ENCODE assay signal across 26 cellular contexts in the genomic region with DNA sequence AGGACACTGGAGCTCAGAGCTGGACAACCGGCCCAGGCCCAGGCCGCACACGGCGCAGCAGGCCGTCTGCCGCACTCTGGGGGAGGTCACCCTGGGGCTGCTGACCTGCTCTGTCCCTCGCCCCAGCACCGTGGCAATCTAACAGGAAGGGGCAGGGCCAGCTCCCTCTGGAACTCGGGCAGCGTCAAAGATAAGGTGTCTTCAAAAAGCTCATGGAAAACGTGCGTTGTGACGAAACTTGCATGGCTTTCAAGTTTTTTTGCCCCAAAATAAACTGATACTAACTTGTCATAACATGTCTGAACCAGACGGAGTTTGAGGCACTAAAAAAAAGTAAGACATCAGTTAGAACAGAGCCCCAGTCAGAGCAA. TPM values are rescaled to one million over a fixed set of nuclear protein-coding genes. Genes with fewer than 3 reads are reported as not detected.
DNase-seq lines count a peak whose midpoint lies in the region; ATAC-seq, FAIRE-seq and TF ChIP-seq lines count a peak whose summit lies in the region.
"Had no signal": no experiment of that assay in that cellular context is flagged by ENCODE, and none has a peak within 500 bp of the region (broad histone marks: within the 10 kb centered on the region; RNA-seq: fewer than 3 reads in every experiment).

No MANE protein-coding gene starts in this region.

- TF ChIP-seq CTCF in HCT116 (IDR thresholded peaks at IDR 0.05 in 2 of 3, conservative IDR thresholded peaks at IDR 0.05 in 1 of 3; ENCODE audit: borderline replicate concordance in 1 of 3, insufficient read depth in 1 of 3, low read depth in 2 of 3, low read length in 2 of 3), result no peak
- no peak for TF ChIP-seq CTCF in OCI-LY7 (conservative IDR thresholded peaks at IDR 0.05; ENCODE audit: low read length)
- no peak for TF ChIP-seq CTCF in astrocyte (IDR thresholded peaks at IDR 0.05; ENCODE audit: insufficient read depth, low read depth, low read length)
- no peak for TF ChIP-seq CTCF in glutamatergic neuron (IDR thresholded peaks at IDR 0.05; ENCODE audit: partially characterized antibody, unreplicated experiment)
- TF ChIP-seq CTCF in H9 (conservative IDR thresholded peaks at IDR 0.05), result no peak
- no peak for TF ChIP-seq CTCF in mesothelial cell of epicardium (IDR thresholded peaks at IDR 0.05; ENCODE audit: unreplicated experiment)

- H3K27me3 Mint-ChIP-seq in astrocyte (ENCODE audit: low read depth, unreplicated experiment) (no peaks in the 10 kb centered on the region), glutamatergic neuron (ENCODE audit: unreplicated experiment) (peaks cover 3% of the 10 kb centered on the region), H9 (ENCODE audit: low read depth) (no peaks in the 10 kb centered on the region), mesothelial cell of epicardium (ENCODE audit: low read depth) (no peaks in the 10 kb centered on the region)
- H3K27me3 Mint-ChIP-seq: T-cell had no signal

- H3K36me3 Mint-ChIP-seq in astrocyte (ENCODE audit: low read depth, unreplicated experiment) (no peaks in the 10 kb centered on the region), glutamatergic neuron (ENCODE audit: unreplicated experiment) (no peaks in the 10 kb centered on the region), H9 (ENCODE audit: insufficient read depth in 1 of 3, low read depth in 3 of 3) (peaks cover 10 to 39% (median 31%) of the 10 kb centered on the region in 3 experiments; a peak in 6 of 7 replicates), mesothelial cell of epicardium (peaks cover 14% of the 10 kb centered on the region)

- H3K23me2 ChIP-seq in H9 (ENCODE audit: insufficient read length, low read depth, low read length, poor library complexity, severe bottlenecking), result no peaks in the 10 kb centered on the region

- ATAC-seq in HCT116, result no peak
- ATAC-seq: CD8-positive, alpha-beta T cell; HepG2; T-cell had no signal

- H3K27ac Mint-ChIP-seq in astrocyte (ENCODE audit: unreplicated experiment) (peak overlapping the region; percentile 66), glutamatergic neuron (ENCODE audit: unreplicated experiment) (peak overlapping the region; percentile 35), H9 (0 out of 7 replicates have a peak overlapping the region, but pooled peaks of 1 of the 3 experiments have one; percentile 27), mesothelial cell of epicardium (no peak overlapping the region)
- H3K27ac Mint-ChIP-seq: CD8-positive, alpha-beta T cell; T-cell had no signal

- H4K91ac ChIP-seq in H9 (ENCODE audit: insufficient read length, low read depth, low read length), result no peak overlapping the region

- H3K9ac ChIP-seq in HCT116 (ENCODE audit: low read length) (no peak overlapping the region), astrocyte (ENCODE audit: low read length) (no peak overlapping the region), H9 (ENCODE audit: extremely low read depth, insufficient read length, low read length) (no peak overlapping the region)

- H3K4me1 Mint-ChIP-seq in astrocyte (ENCODE audit: low read depth, unreplicated experiment) (peaks cover 4% of the 10 kb centered on the region), glutamatergic neuron (ENCODE audit: low read depth, unreplicated experiment) (peaks cover 6% of the 10 kb centered on the region), H9 (peaks cover 3 to 10% of the 10 kb centered on the region in 2 experiments; a peak in 2 of 4 replicates), mesothelial cell of epicardium (peaks cover 1% of the 10 kb centered on the region)

- H3K4me1 ChIP-seq in HCT116 (ENCODE audit: control insufficient read depth in 1 of 2, insufficient read depth in 2 of 2, low read length in 2 of 2) (peaks cover 4 to 7% of the 10 kb centered on the region in 2 experiments; a peak in 3 of 4 replicates), OCI-LY7 (ENCODE audit: insufficient read depth, low read length, poor library complexity, severe bottlenecking) (no peaks in the 10 kb centered on the region), astrocyte (ENCODE audit: insufficient read depth, low read length) (peaks cover 2% of the 10 kb centered on the region), H9 (ENCODE audit: insufficient read depth, low read length) (no peaks in the 10 kb centered on the region)
- H3K4me1 ChIP-seq: Caco-2 had no signal

- H2AFZ ChIP-seq in HCT116 (ENCODE audit: low read depth, low read length, poor library complexity, severe bottlenecking) (no peak overlapping the region), OCI-LY7 (ENCODE audit: low read length) (no peak overlapping the region), astrocyte (ENCODE audit: low read depth, low read length) (no peak overlapping the region), H9 (ENCODE audit: low read length) (no peak overlapping the region)

- no peak overlapping the region for H2BK15ac ChIP-seq in H9 (ENCODE audit: low read depth, low read length)

- TF ChIP-seq POLR2A in HCT116 (IDR thresholded peaks at IDR 0.05; ENCODE audit: borderline replicate concordance, extremely low read depth, insufficient read depth, insufficient read length), result no peak

- H2BK120ac ChIP-seq in H9 (ENCODE audit: low read depth, low read length, poor library complexity, severe bottlenecking), result no peak overlapping the region

- H3K56ac ChIP-seq in H9 (ENCODE audit: insufficient read length, low read depth, low read length), result no peak overlapping the region

- CTCF ChIA-PET in HCT116 (lab: Charles Lee), result no interaction called here
- CTCF ChIA-PET in OCI-LY7 (lab: Charles Lee; ENCODE audit: unreplicated experiment), result no interaction called here

- intact Hi-C loops in HCT116 (cut with micrococcal nuclease) (no loop called here), OCI-LY7 (cut with micrococcal nuclease; ENCODE audit: unreplicated experiment) (no loop called here)

- H3K36me3 ChIP-seq in HCT116 (ENCODE audit: control insufficient read depth in 1 of 2, insufficient read depth in 2 of 2, low read length in 2 of 2), result peaks cover 6 to 13% of the 10 kb centered on the region in 2 experiments
- peaks cover 91% of the 10 kb centered on the region for H3K36me3 ChIP-seq in OCI-LY7 (ENCODE audit: insufficient read depth, low read length)
- H3K36me3 ChIP-seq in astrocyte (ENCODE audit: insufficient read depth, low read length), result no peaks in the 10 kb centered on the region

- H2BK20ac ChIP-seq in H9 (ENCODE audit: low read depth, low read length, poor library complexity, severe bottlenecking), result no peak overlapping the region

- RAD21 ChIA-PET in HCT116 (lab: Charles Lee; ENCODE audit: low non-redundant PET in 1 of 2, low total read pairs in 2 of 2, uncharacterized antibody in 2 of 2, unreplicated experiment in 2 of 2), result no interaction called here

- no peak overlapping the region for H4K5ac ChIP-seq in H9 (ENCODE audit: insufficient read length, low read depth, low read length)

- no peak overlapping the region for H4K8ac ChIP-seq in H9 (replicated peaks; ENCODE audit: insufficient read length, low read depth, low read length)

- H3K4me3 Mint-ChIP-seq in astrocyte (ENCODE audit: unreplicated experiment) (no peak overlapping the region), glutamatergic neuron (ENCODE audit: unreplicated experiment) (no peak overlapping the region), H9 (no peak overlapping the region), mesothelial cell of epicardium (no peak overlapping the region)
- H3K4me3 Mint-ChIP-seq: CD8-positive, alpha-beta T cell; T-cell had no signal

- no peaks in the 10 kb centered on the region for H3K9me3 Mint-ChIP-seq in astrocyte (ENCODE audit: unreplicated experiment)
- peaks cover 7% of the 10 kb centered on the region for H3K9me3 Mint-ChIP-seq in glutamatergic neuron (ENCODE audit: unreplicated experiment)
- no peaks in the 10 kb centered on the region for H3K9me3 Mint-ChIP-seq in H9
- no peaks in the 10 kb centered on the region for H3K9me3 Mint-ChIP-seq in mesothelial cell of epicardium
- H3K9me3 Mint-ChIP-seq: CD8-positive, alpha-beta T cell; T-cell had no signal

- no peak overlapping the region for H3K23ac ChIP-seq in H9 (ENCODE audit: insufficient read length, low read depth, low read length)

- H3K79me2 ChIP-seq in HCT116 (ENCODE audit: insufficient read depth, low read length), result peaks cover 7% of the 10 kb centered on the region; the same call in 1 of the 2 replicates
- H3K79me2 ChIP-seq in OCI-LY7 (ENCODE audit: insufficient read depth, low read depth, low read length), result no peaks in the 10 kb centered on the region
- H3K79me2 ChIP-seq in astrocyte (ENCODE audit: insufficient read depth, low read length), result peaks cover 15% of the 10 kb centered on the region
- H3K79me2 ChIP-seq in H9 (ENCODE audit: insufficient read depth, low read length), result no peaks in the 10 kb centered on the region

- H4K20me1 ChIP-seq in HCT116 (ENCODE audit: insufficient read depth), result no peaks in the 10 kb centered on the region
- H4K20me1 ChIP-seq in OCI-LY7 (ENCODE audit: insufficient read depth, low read length), result no peaks in the 10 kb centered on the region
- peaks cover 29% of the 10 kb centered on the region for H4K20me1 ChIP-seq in astrocyte (ENCODE audit: insufficient read depth, low read length)
- H4K20me1 ChIP-seq in H9 (ENCODE audit: control insufficient read depth, insufficient read depth, insufficient read length), result no peaks in the 10 kb centered on the region

- no peaks in the 10 kb centered on the region for H3K9me3 ChIP-seq in HCT116 (ENCODE audit: control insufficient read depth in 1 of 2, insufficient read depth in 1 of 2, low read depth in 1 of 2, low read length in 2 of 2)
- no peaks in the 10 kb centered on the region for H3K9me3 ChIP-seq in OCI-LY7 (ENCODE audit: low read length)
- no peaks in the 10 kb centered on the region for H3K9me3 ChIP-seq in astrocyte (ENCODE audit: insufficient read depth, low read depth, low read length)
- H3K9me3 ChIP-seq in H9 (ENCODE audit: control insufficient read depth, low read depth, low read length), result no peaks in the 10 kb centered on the region
- H3K9me3 ChIP-seq: Caco-2, MG63 had no signal

- no CpG with 5 or more reads among the region's 14 CpGs for WGBS in H9 (ENCODE audit: extremely low coverage, insufficient read length, low lambda C conversion rate)

- H3K79me1 ChIP-seq in H9 (ENCODE audit: insufficient read depth, low read depth, low read length, poor library complexity, severe bottlenecking), result no peaks in the 10 kb centered on the region

- no peak overlapping the region for H3T11ph ChIP-seq in H9 (ENCODE audit: low read length)

- H3K9me2 ChIP-seq in HCT116 (ENCODE audit: insufficient read depth) (no peaks in the 10 kb centered on the region), OCI-LY7 (ENCODE audit: insufficient read depth, low read length) (no peaks in the 10 kb centered on the region)

- TF ChIP-seq RAD21 in HCT116 (IDR thresholded peaks at IDR 0.05; ENCODE audit: low read depth), result no peak

- BruUV-seq in HCT116 (replicated peaks; lab: Mats Ljungman, UMichigan) (TSS peak; percentile 30), OCI-LY7 (replicated peaks; lab: Mats Ljungman, UMichigan) (TSS peak; percentile 42)

- no peak overlapping the region for H3K18ac ChIP-seq in H9 (ENCODE audit: insufficient read length, low read depth, low read length)

- H2AK5ac ChIP-seq in H9 (ENCODE audit: insufficient read length, low read length), result no peak overlapping the region

- DNase-seq in HCT116 (ENCODE audit: low read depth, low spot score) (no peak), OCI-LY7 (ENCODE audit: low spot score) (no peak), astrocyte (ENCODE audit: low read depth) (no peak), glutamatergic neuron (peak; percentile 11), H9 (no peak), NOMO-1 treated with dmso at 0.1 percent for 144 hours (lab: John Stamatoyannopoulos, UW; ENCODE audit: unreplicated experiment) (no peak), mesothelial cell of epicardium (ENCODE audit: low spot score in 2 of 2, unreplicated experiment in 2 of 2) (no peak)
- DNase-seq: Caco-2; CD8-positive, alpha-beta T cell; DMS 273 treated with DMSO at 0.1 percent for 48 hours; DMS79 treated with DMSO at 0.1 percent for 48 hours; GF-D8; Kasumi-1; MG63; NCI-H1105 treated with DMSO at 0.1 percent for 48 hours; NCI-H146; NCI-H1930; NCI-H446; NCI-H524 treated with DMSO at 0.1 percent for 48 hours; NCI-H774; Right ventricle myocardium superior; T-cell had no signal

- H3K27me3 ChIP-seq in HCT116 (ENCODE audit: insufficient read depth, low read length) (no peaks in the 10 kb centered on the region), astrocyte (ENCODE audit: insufficient read depth, low read length) (no peaks in the 10 kb centered on the region), H9 (ENCODE audit: insufficient read depth, low read length) (no peaks in the 10 kb centered on the region)
- H3K27me3 ChIP-seq: MG63 had no signal

- H2BK5ac ChIP-seq in H9 (ENCODE audit: insufficient read length, low read length), result no peak overlapping the region

- no peak for FAIRE-seq in astrocyte (lab: Jason Lieb, UNC)
- FAIRE-seq: GM12892, GM19239, HepG2 had no signal

- no peak overlapping the region for H3K4ac ChIP-seq in H9 (ENCODE audit: low read depth, low read length)

- H2BK12ac ChIP-seq in H9 (ENCODE audit: insufficient read length, low read depth, low read length), result no peak overlapping the region

- no peak overlapping the region for H3K4me3 ChIP-seq in HCT116 (replicated peaks in 1 of 2; ENCODE audit: low read depth in 1 of 2, low read length in 2 of 2)
- no peak overlapping the region for H3K4me3 ChIP-seq in OCI-LY7 (ENCODE audit: low read depth, low read length, poor library complexity, severe bottlenecking)
- no peak overlapping the region for H3K4me3 ChIP-seq in astrocyte (ENCODE audit: insufficient read depth, low read depth, low read length)
- H3K4me3 ChIP-seq: MG63 had no signal

- H3K27ac ChIP-seq in HCT116 (ENCODE audit: low read depth, low read length), result peak overlapping the region; percentile 22; the same call in 1 of the 2 replicates
- H3K27ac ChIP-seq in OCI-LY7 (ENCODE audit: low read depth, low read length, poor library complexity, severe bottlenecking), result no peak overlapping the region
- H3K27ac ChIP-seq in astrocyte (ENCODE audit: low read depth, low read length), result no peak overlapping the region
- no peak overlapping the region for H3K27ac ChIP-seq in H9 (ENCODE audit: insufficient read length, low read depth, low read length)
- H3K27ac ChIP-seq: C4-2B had no signal

- H3K14ac ChIP-seq in H9 (ENCODE audit: insufficient read depth, low read length), result no peak overlapping the region

- H3K4me2 ChIP-seq in HCT116 (ENCODE audit: low read length) (no peak overlapping the region), OCI-LY7 (ENCODE audit: low read length) (no peak overlapping the region), astrocyte (ENCODE audit: low read length) (no peak overlapping the region), H9 (ENCODE audit: insufficient read depth, insufficient read length, low read length) (no peak overlapping the region)

- POLR2A ChIA-PET in HCT116 (lab: Charles Lee), result no interaction called here
- POLR2A ChIA-PET in OCI-LY7 (lab: Charles Lee), result no interaction called here

RNA-seq across cellular contexts. Expression of a gene that starts 12.2 kb away (rescaled TPM):
- 17.0 TPM for total RNA-seq in HCT116 (2021; ENCODE audit: unreplicated experiment)
- 15.6 and 16.5 TPM in 2 replicates for polyA plus RNA-seq in HCT116 (2012)
- total RNA-seq in OCI-LY7 (2014; rRNA removed; shearing (Covaris generic)), result 5.9 and 7.4 TPM in 2 replicates
- 19.3 and 21.2 TPM in 2 replicates for total RNA-seq in OCI-LY7 (2022)
- 3.0 and 4.4 TPM in 2 replicates for total RNA-seq in astrocyte
- 2.5 TPM for total RNA-seq in glutamatergic neuron (ENCODE audit: unreplicated experiment)
- total RNA-seq in H9 (2021), result 8.7 and 9.6 TPM in 2 replicates
- total RNA-seq in mesothelial cell of epicardium, result 2.2 to 2.4 TPM (median 2.3 TPM) in 3 replicates

RNA-seq across cellular contexts. Expression of a gene that starts 24.0 kb away (rescaled TPM):
- total RNA-seq in HCT116 (2021; ENCODE audit: unreplicated experiment), result 52.2 TPM
- 37.4 and 54.0 TPM in 2 replicates for polyA plus RNA-seq in HCT116 (2012)
- 13.9 and 24.0 TPM in 2 replicates for total RNA-seq in OCI-LY7 (2014; rRNA removed; shearing (Covaris generic))
- total RNA-seq in OCI-LY7 (2022), result 52.8 and 54.9 TPM in 2 replicates
- 35.5 and 36.2 TPM in 2 replicates for total RNA-seq in astrocyte
- 65.7 TPM for total RNA-seq in glutamatergic neuron (ENCODE audit: unreplicated experiment)
- 45.6 and 56.8 TPM in 2 replicates for total RNA-seq in H9 (2021)
- 41.6 to 46.6 TPM (median 44.3 TPM) in 3 replicates for total RNA-seq in mesothelial cell of epicardium

RNA-seq across cellular contexts. Expression of a gene that starts 39.1 kb away (rescaled TPM):
- total RNA-seq in HCT116 (2021; ENCODE audit: unreplicated experiment), result 64.3 TPM
- 29.9 and 33.0 TPM in 2 replicates for polyA plus RNA-seq in HCT116 (2012)
- total RNA-seq in OCI-LY7 (2014; rRNA removed; shearing (Covaris generic)), result 9.4 and 9.6 TPM in 2 replicates
- 39.1 and 44.4 TPM in 2 replicates for total RNA-seq in OCI-LY7 (2022)
- total RNA-seq in astrocyte, result 52.4 and 58.1 TPM in 2 replicates
- 30.6 TPM for total RNA-seq in glutamatergic neuron (ENCODE audit: unreplicated experiment)
- 66.5 and 66.8 TPM in 2 replicates for total RNA-seq in H9 (2021)
- 22.0 to 24.1 TPM (median 23.5 TPM) in 3 replicates for total RNA-seq in mesothelial cell of epicardium
